In genomic region chr20:44771172-44771535, GRCh38 we compare ENCODE assay signal across 30 cellular contexts. TPM values are rescaled to one million over a fixed set of nuclear protein-coding genes. Genes with fewer than 3 reads are reported as not detected.
"Had no signal": no experiment of that assay in that cellular context is flagged by ENCODE, and none has a peak within 500 bp of the region (broad histone marks: within the 10 kb centered on the region; RNA-seq: fewer than 3 reads in every experiment).

No MANE protein-coding gene starts in this region.

- H3K27me3 ChIP-seq: neural progenitor cell, pancreas, upper lobe of right lung had no signal

- H3K4me2 ChIP-seq: neural progenitor cell had no signal

- FAIRE-seq: islet of Langerhans, kidney, pancreas, urothelium cell line had no signal

- H3K36me3 ChIP-seq: left lung, neural progenitor cell, pancreas, prostate gland, suprapubic skin, thoracic aorta, tibial artery, upper lobe of right lung had no signal

- H3K4me1 ChIP-seq: left lung, neural progenitor cell, pancreas, prostate gland, suprapubic skin, tibial artery, upper lobe of right lung had no signal

- H3K9me3 ChIP-seq: left lung, pancreas, prostate gland, suprapubic skin, thoracic aorta, tibial artery, upper lobe of right lung had no signal

- H2AFZ ChIP-seq: neural progenitor cell had no signal

- H3K27ac ChIP-seq: left lung, neural progenitor cell, pancreas, prostate gland, skin epidermis, suprapubic skin, thoracic aorta, tibial artery, upper lobe of right lung had no signal

- H3K4me3 ChIP-seq: left lung, lung, neural progenitor cell, pancreas, prostate gland, skin epidermis, suprapubic skin, thoracic aorta, tibial artery, upper lobe of right lung had no signal

- DNase-seq: hypothalamus; immature natural killer cell; kidney; left colon; left lung; mesendoderm; naive B cell; natural killer cell; nephron progenitor cell; pancreas; retina; stimulated activated CD4-positive, alpha-beta T cell treated with anti-CD3 and anti-CD28 coated beads, Interleukin-4, amount 100 ng/mL, for 24 hours; stimulated activated naive CD4-positive, alpha-beta T cell; tibial artery; trophoblast cell; upper lobe of right lung had no signal

- ATAC-seq: left colon; left lung; natural killer cell; pancreas; right cardiac atrium; sciatic nerve; stimulated activated effector memory CD8-positive, alpha-beta T cell treated with anti-CD3 and anti-CD28 coated beads, Interleukin-12 subunit alpha, Interleukin-12 subunit beta, amount 100 ng/mL, for 72 hours; upper lobe of right lung had no signal

- H3K9ac ChIP-seq: neural progenitor cell had no signal

RNA-seq across cellular contexts. Expression of gene KCNK15, which starts 25.5 kb away (rescaled TPM):
- total RNA-seq: natural killer cell had no signal
- polyA plus RNA-seq: immature natural killer cell had no signal

RNA-seq across cellular contexts. Expression of gene RIMS4, which starts 39.2 kb away (rescaled TPM):
- total RNA-seq: liver, natural killer cell had no signal
- polyA plus RNA-seq: immature natural killer cell, liver had no signal

RNA-seq across cellular contexts. Expression of gene CCN5, which starts 56.0 kb away (rescaled TPM):
- total RNA-seq: mesothelial cell of epicardium, mononuclear cell, natural killer cell had no signal
- polyA plus RNA-seq: immature natural killer cell had no signal
